In genomic region chr19:44692379-44692721, GRCh38 we compare ENCODE assay signal across 10 cellular contexts. TPM values are rescaled to one million over a fixed set of nuclear protein-coding genes. Genes with fewer than 3 reads are reported as not detected.
A peak's percentile ranks its signal among the peaks of the same experiment; 100 is the strongest.
DNase-seq lines count a peak whose midpoint lies in the region; ATAC-seq, FAIRE-seq and TF ChIP-seq lines count a peak whose summit lies in the region.
"Had no signal": no experiment of that assay in that cellular context is flagged by ENCODE, and none has a peak within 500 bp of the region (broad histone marks: within the 10 kb centered on the region; RNA-seq: fewer than 3 reads in every experiment).

No MANE protein-coding gene starts in this region.

- H3K4me3 ChIP-seq in left lung (no peak overlapping the region), kidney (ENCODE audit: low read length in 2 of 2) (no peak overlapping the region)

- H3K9ac ChIP-seq in kidney (ENCODE audit: low read length in 2 of 2), result peak overlapping the region in 1 of 2 donors; percentile 36

- peak overlapping the region; percentile 65 to 67 (median 65) for H3K4me3 Mint-ChIP-seq in T-cell

- H3K4me1 Mint-ChIP-seq in T-cell, result peaks cover 28 to 35% (median 32%) of the 10 kb centered on the region in 3 donors

- H3K27ac ChIP-seq in 22Rv1, result peak overlapping the region; percentile 92
- peak overlapping the region; percentile 70 to 81 for H3K27ac ChIP-seq in left lung
- peak overlapping the region in 1 of 2 donors; percentile 74 for H3K27ac ChIP-seq in kidney (ENCODE audit: low read depth in 2 of 2, low read length in 2 of 2)

- H3K4me1 ChIP-seq in left lung (peaks cover 20 to 69% of the 10 kb centered on the region in 2 donors), kidney (ENCODE audit: control insufficient read depth in 1 of 2, insufficient read depth in 1 of 2, low read depth in 1 of 2, low read length in 2 of 2) (peaks cover 4 to 8% of the 10 kb centered on the region in 2 donors)

- peak overlapping the region; percentile 93 for H3K27ac Mint-ChIP-seq in T-cell

- H3K9me3 ChIP-seq in left lung (no peaks in the 10 kb centered on the region), kidney (ENCODE audit: control insufficient read depth in 1 of 2, low read length in 2 of 2) (no peaks in the 10 kb centered on the region)

- no peaks in the 10 kb centered on the region for H3K27me3 ChIP-seq in left lung

- H3K36me3 Mint-ChIP-seq in T-cell, result no peaks in the 10 kb centered on the region

- CTCF ChIA-PET in T-cell (lab: Charles Lee), result no interaction called here

- TF ChIP-seq CTCF in 22Rv1 (IDR thresholded peaks at IDR 0.05) (no peak), left lung (IDR thresholded peaks at IDR 0.05) (no peak), kidney (IDR thresholded peaks at IDR 0.05; ENCODE audit: borderline replicate concordance, extremely low read depth, insufficient read depth) (no peak)

- POLR2A ChIA-PET in T-cell (lab: Charles Lee), result no interaction called here

- H3K36me3 ChIP-seq in left lung (no peaks in the 10 kb centered on the region), kidney (ENCODE audit: control insufficient read depth in 1 of 2, insufficient read depth in 2 of 2, low read length in 2 of 2) (no peaks in the 10 kb centered on the region)

- no peak for FAIRE-seq in kidney (lab: Jason Lieb, UNC)

- ATAC-seq in GM19035 (IDR thresholded peaks at IDR 0.05; ENCODE audit: unreplicated experiment), result peak; percentile 10
- peak; percentile 60 to 66 (median 64) for ATAC-seq in T-cell (replicated peaks in 1 of 4)
- no peak for ATAC-seq in left lung
- ATAC-seq in HG03520 (IDR thresholded peaks at IDR 0.05; ENCODE audit: unreplicated experiment), result no peak

- H3K27me3 Mint-ChIP-seq in T-cell, result peaks cover 3 to 4% of the 10 kb centered on the region in 2 donors

- no peaks in the 10 kb centered on the region for H3K9me3 Mint-ChIP-seq in T-cell

- DNase-seq in T-cell (no peak), left lung (no peak), kidney (no peak), DMS 273 treated with DMSO at 0.1 percent for 48 hours (lab: John Stamatoyannopoulos, UW) (no peak), OCI-M2 (lab: John Stamatoyannopoulos, UW; ENCODE audit: unreplicated experiment) (no peak)
- DNase-seq: NCI-H1417 had no signal

- intact Hi-C loops in left lung (cut with DNase I), result no loop called here
- intact Hi-C loops in kidney (cut with DNase I), result no loop called here

RNA-seq across cellular contexts. Expression of gene CEACAM16, which starts 6.6 kb away (rescaled TPM):
- total RNA-seq in T-cell (not detected), left lung (under 1 TPM in 1 of 2 donors, not detected in 1; 0.20 TPM), kidney (not detected)
- not detected for polyA plus RNA-seq in kidney (ENCODE audit: insufficient read depth, low read depth, low replicate concordance)
- total RNA-seq: SK-MEL-5 had no signal

RNA-seq across cellular contexts. Expression of gene CEACAM19, which starts 21.1 kb away (rescaled TPM):
- total RNA-seq in T-cell, result 1 to 10 TPM in 3 of 5 donors, under 1 TPM in 2; 0.57 to 2.7 (median 1.0) TPM
- total RNA-seq in left lung, result 1 to 10 TPM; 4.1 to 5.4 TPM
- 5.1 TPM for total RNA-seq in kidney
- polyA plus RNA-seq in kidney (ENCODE audit: insufficient read depth, low read depth, low replicate concordance), result 5.5 TPM

RNA-seq across cellular contexts. Expression of gene PVR, which starts 48.6 kb away (rescaled TPM):
- total RNA-seq in T-cell, result 1 to 10 TPM; 1.2 to 3.4 (median 2.8) TPM
- total RNA-seq in left lung, result 10 to 100 TPM; 46.3 to 67.9 TPM
- total RNA-seq in kidney, result 36.4 TPM
- 20.7 TPM for polyA plus RNA-seq in kidney (ENCODE audit: insufficient read depth, low read depth, low replicate concordance)

RNA-seq across cellular contexts. Expression of gene BCL3, which starts 56.2 kb away (rescaled TPM):
- total RNA-seq in T-cell (100 to 1,000 TPM in 1 of 5 donors, 10 to 100 TPM in 4; 18.7 to 103 (median 19.4) TPM), left lung (10 to 100 TPM; 48.2 to 79.9 TPM), kidney (86.8 TPM)
- 23.2 TPM for polyA plus RNA-seq in kidney (ENCODE audit: insufficient read depth, low read depth, low replicate concordance)

Comparison
In these comparisons a context has a peak if more than half of its experiments do, and no peak if none do; other contexts are left out.
1. ATAC-seq: peak in GM19035 (single experiment) and T-cell (4 of 4); none in left lung (single experiment) and HG03520 (single experiment).